Comparison of ENCODE assay signal across 22 cellular contexts in genomic region chr1:212326541-212326940, GRCh38. TPM values are rescaled to one million over a fixed set of nuclear protein-coding genes. Genes with fewer than 3 reads are reported as not detected.
A peak's percentile ranks its signal among the peaks of the same experiment; 100 is the strongest.
DNase-seq lines count a peak whose midpoint lies in the region; ATAC-seq, FAIRE-seq and TF ChIP-seq lines count a peak whose summit lies in the region.
"Had no signal": no experiment of that assay in that cellular context is flagged by ENCODE, and none has a peak within 500 bp of the region (broad histone marks: within the 10 kb centered on the region; RNA-seq: fewer than 3 reads in every experiment).

No MANE protein-coding gene starts in this region.

- H3K4me1 ChIP-seq in liver (ENCODE audit: control insufficient read depth in 4 of 4, insufficient read depth in 4 of 4, low read length in 3 of 4) (peaks cover 0 to 6% (median 4%) of the 10 kb centered on the region in 4 donors), HepG2 (ENCODE audit: insufficient read depth, low read length) (no peaks in the 10 kb centered on the region), neutrophil (ENCODE audit: control insufficient read depth in 1 of 2, insufficient read depth in 1 of 2, low read depth in 1 of 2, low read length in 1 of 2) (no peaks in the 10 kb centered on the region), small intestine (ENCODE audit: control insufficient read depth in 2 of 2, insufficient read depth in 1 of 2, low read depth in 1 of 2, low read length in 1 of 2) (no peaks in the 10 kb centered on the region), H9 (ENCODE audit: insufficient read depth, low read length) (no peaks in the 10 kb centered on the region)
- H3K4me1 ChIP-seq in naive thymus-derived CD4-positive, alpha-beta T cell (ENCODE audit: control insufficient read depth in 2 of 2, insufficient read depth in 2 of 2, low read length in 2 of 2) = peaks cover 0 to 19% of the 10 kb centered on the region in 2 donors
- H3K4me1 ChIP-seq: A549; BLaER1 treated with 17β-estradiol and CSF1 and Interleukin-3, amounts not matched to agents 10 nM and 100 nM; Caco-2 had no signal

- no peak overlapping the region for H4K8ac ChIP-seq in H9 (replicated peaks; ENCODE audit: insufficient read length, low read depth, low read length)

- no peak overlapping the region for H2AK5ac ChIP-seq in H9 (ENCODE audit: insufficient read length, low read length)

- no peak overlapping the region for H4K5ac ChIP-seq in H9 (ENCODE audit: insufficient read length, low read depth, low read length)

- H3K14ac ChIP-seq in H9 (ENCODE audit: insufficient read depth, low read length) = no peak overlapping the region

- TF ChIP-seq RAD21 in liver (IDR thresholded peaks at IDR 0.05) = no peak
- TF ChIP-seq RAD21 in HepG2 (CRISPR knock-in tag; IDR thresholded peaks at IDR 0.05) = no peak

- H3K27me3 ChIP-seq in liver (ENCODE audit: control insufficient read depth in 4 of 4, insufficient read depth in 4 of 4, low read length in 3 of 4) = no peaks in the 10 kb centered on the region
- H3K27me3 ChIP-seq in HepG2 (ENCODE audit: control insufficient read depth in 1 of 2, insufficient read depth in 2 of 2, low read length in 2 of 2) = no peaks in the 10 kb centered on the region
- no peaks in the 10 kb centered on the region for H3K27me3 ChIP-seq in neutrophil
- H3K27me3 ChIP-seq in small intestine (ENCODE audit: control insufficient read depth in 2 of 2, insufficient read depth in 2 of 2, low read length in 2 of 2) = no peaks in the 10 kb centered on the region
- no peaks in the 10 kb centered on the region for H3K27me3 ChIP-seq in naive thymus-derived CD4-positive, alpha-beta T cell (ENCODE audit: control insufficient read depth in 2 of 2, insufficient read depth in 2 of 2, low read length in 2 of 2)
- H3K27me3 ChIP-seq in H9 (ENCODE audit: insufficient read depth, low read length) = no peaks in the 10 kb centered on the region
- H3K27me3 ChIP-seq: BLaER1 treated with 17β-estradiol and CSF1 and Interleukin-3, amounts not matched to agents 10 nM and 100 nM had no signal

- WGBS in liver = 68% methylated on average over 3 of the region's 3 CpGs
- 86% methylated on average over 3 of the region's 3 CpGs for WGBS in HepG2 (ENCODE audit: low lambda C conversion rate)
- 66 to 96% (median 82%) methylated on average over 3 of the region's 3 CpGs for WGBS in small intestine, 3 donors
- WGBS in H9 (ENCODE audit: extremely low coverage, insufficient read length, low lambda C conversion rate) = no CpG with 5 or more reads among the region's 3 CpGs

- no peak overlapping the region for H3K56ac ChIP-seq in H9 (ENCODE audit: insufficient read length, low read depth, low read length)

- H4K20me1 ChIP-seq in HepG2 (ENCODE audit: insufficient read depth, low read length) (peaks cover 22% of the 10 kb centered on the region), H9 (ENCODE audit: control insufficient read depth, insufficient read depth, insufficient read length) (no peaks in the 10 kb centered on the region)

- H3K9me3 ChIP-seq in liver (ENCODE audit: control insufficient read depth in 4 of 4, low read length in 3 of 4) = no peaks in the 10 kb centered on the region
- H3K9me3 ChIP-seq in HepG2 (ENCODE audit: low read length) = no peaks in the 10 kb centered on the region
- H3K9me3 ChIP-seq in neutrophil = no peaks in the 10 kb centered on the region
- H3K9me3 ChIP-seq in small intestine (ENCODE audit: control insufficient read depth, low read depth) = no peaks in the 10 kb centered on the region
- no peaks in the 10 kb centered on the region for H3K9me3 ChIP-seq in naive thymus-derived CD4-positive, alpha-beta T cell (ENCODE audit: control insufficient read depth in 2 of 3, low read length in 3 of 3)
- H3K9me3 ChIP-seq in H9 (ENCODE audit: control insufficient read depth, low read depth, low read length) = no peaks in the 10 kb centered on the region
- H3K9me3 ChIP-seq: A549, Caco-2 had no signal

- peaks cover 0 to 25% (median 18%) of the 10 kb centered on the region in 5 donors for H3K36me3 Mint-ChIP-seq in naive thymus-derived CD4-positive, alpha-beta T cell
- H3K36me3 Mint-ChIP-seq in H9 (ENCODE audit: insufficient read depth in 1 of 3, low read depth in 3 of 3) (peaks cover 0 to 5% (median 4%) of the 10 kb centered on the region in 3 experiments; a peak in 4 of 7 replicates), HFFc6 (ENCODE audit: low read depth) (no peaks in the 10 kb centered on the region)

- CTCF ChIA-PET in HepG2 (lab: Yijun Ruan, JAX; ENCODE audit: low intra/inter-chr PET ratio, low total read pairs) = no interaction called here
- CTCF ChIA-PET in naive thymus-derived CD4-positive, alpha-beta T cell (lab: Charles Lee) = no interaction called here

- H2BK5ac ChIP-seq in H9 (ENCODE audit: insufficient read length, low read length) = no peak overlapping the region

- no peak overlapping the region for H3K18ac ChIP-seq in H9 (ENCODE audit: insufficient read length, low read depth, low read length)

- FAIRE-seq in HepG2 (lab: Jason Lieb, UNC) (no peak), small intestine (lab: Jason Lieb, UNC) (no peak)
- FAIRE-seq: A549, GM12891, GM19239 had no signal

- no peak overlapping the region for H3T11ph ChIP-seq in H9 (ENCODE audit: low read length)

- peaks cover 0 to 2% (median 0%) of the 10 kb centered on the region in 4 donors for H3K36me3 ChIP-seq in liver (ENCODE audit: control insufficient read depth in 4 of 4, insufficient read depth in 3 of 4, low read depth in 1 of 4, low read length in 3 of 4)
- H3K36me3 ChIP-seq in HepG2 (replicated peaks in 1 of 2; ENCODE audit: control insufficient read depth in 1 of 2, insufficient read depth in 2 of 2, low read length in 2 of 2) = peaks cover 0 to 9% of the 10 kb centered on the region in 2 experiments; a peak in 2 of 5 replicates
- peaks cover 20% of the 10 kb centered on the region for H3K36me3 ChIP-seq in neutrophil
- H3K36me3 ChIP-seq in small intestine (ENCODE audit: control insufficient read depth in 2 of 2, insufficient read depth in 2 of 2, low read length in 2 of 2) = peaks cover 0 to 3% of the 10 kb centered on the region in 2 donors
- H3K36me3 ChIP-seq in naive thymus-derived CD4-positive, alpha-beta T cell (ENCODE audit: control insufficient read depth in 2 of 3, insufficient read depth in 3 of 3, low read length in 3 of 3) = peaks cover 0 to 2% (median 0%) of the 10 kb centered on the region in 3 experiments

- H3K23me2 ChIP-seq in H9 (ENCODE audit: insufficient read length, low read depth, low read length, poor library complexity, severe bottlenecking) = no peaks in the 10 kb centered on the region

- POLR2A ChIA-PET in HepG2 (lab: Yijun Ruan, JAX) = no interaction called here
- POLR2A ChIA-PET in naive thymus-derived CD4-positive, alpha-beta T cell (lab: Charles Lee) = no interaction called here

- no peak overlapping the region for H2BK12ac ChIP-seq in H9 (ENCODE audit: insufficient read length, low read depth, low read length)

- BruUV-seq in HepG2 (replicated peaks; lab: Mats Ljungman, UMichigan) = no TSS peak

- in situ Hi-C loops in HepG2 (cut with HindIII; ENCODE audit: extremely low pct_ligation_motif_present, low pct_unique_long_range_greater_than_20kb) = no loop called here

- peaks cover 16 to 66% (median 51%) of the 10 kb centered on the region in 7 donors for H3K4me1 Mint-ChIP-seq in naive thymus-derived CD4-positive, alpha-beta T cell
- H3K4me1 Mint-ChIP-seq in H9 (no peaks in the 10 kb centered on the region), HFFc6 (ENCODE audit: low read depth) (no peaks in the 10 kb centered on the region)

- no peak for DNase-seq in HepG2 (ENCODE audit: low spot score)
- DNase-seq in left lobe of liver (ENCODE audit: low spot score) = no peak
- DNase-seq in small intestine = peak; percentile 37
- DNase-seq in naive thymus-derived CD4-positive, alpha-beta T cell = no peak
- no peak for DNase-seq in H9
- DNase-seq in HFFc6 = no peak
- DNase-seq: AML-193; Caco-2; Calu3; CD4-positive, alpha-beta T cell; CD8-positive, alpha-beta T cell; DMS79 treated with DMSO at 0.1 percent for 48 hours; GF-D8 had no signal

- TF ChIP-seq EP300 in HepG2 (IDR thresholded peaks at IDR 0.05; ENCODE audit: low read depth in 2 of 2, low read length in 2 of 2) (no peak), HepG2 (CRISPR knock-in tag; IDR thresholded peaks at IDR 0.05; ENCODE audit: borderline replicate concordance) (no peak)

- intact Hi-C loops in HepG2 (cut with micrococcal nuclease; ENCODE audit: unreplicated experiment) = no loop called here
- intact Hi-C loops in naive thymus-derived CD4-positive, alpha-beta T cell (cut with micrococcal nuclease) = no loop called here

- H3K4me3 ChIP-seq in liver (ENCODE audit: low read depth in 1 of 3, low read length in 3 of 3) = no peak overlapping the region
- H3K4me3 ChIP-seq in HepG2 (replicated peaks in 1 of 3; ENCODE audit: insufficient read depth in 1 of 3, low read depth in 2 of 3, low read length in 3 of 3) = no peak overlapping the region
- no peak overlapping the region for H3K4me3 ChIP-seq in neutrophil (ENCODE audit: low read depth in 1 of 2, low read length in 1 of 2)
- no peak overlapping the region for H3K4me3 ChIP-seq in small intestine (ENCODE audit: low read depth in 1 of 2, low read length in 2 of 2)
- no peak overlapping the region for H3K4me3 ChIP-seq in naive thymus-derived CD4-positive, alpha-beta T cell (ENCODE audit: low read length)
- H3K4me3 ChIP-seq: A549; BLaER1 treated with 17β-estradiol and CSF1 and Interleukin-3, amounts not matched to agents 10 nM and 100 nM had no signal

- no peak overlapping the region for H2AFZ ChIP-seq in HepG2 (ENCODE audit: low read length)
- no peak overlapping the region for H2AFZ ChIP-seq in H9 (ENCODE audit: low read length)

- H3K4ac ChIP-seq in H9 (ENCODE audit: low read depth, low read length) = no peak overlapping the region

- peak overlapping the region in 1 of 9 donors; percentile 14 for H3K27ac Mint-ChIP-seq in naive thymus-derived CD4-positive, alpha-beta T cell
- H3K27ac Mint-ChIP-seq in H9 (no peak overlapping the region), HFFc6 (no peak overlapping the region)
- H3K27ac Mint-ChIP-seq: B cell; CD4-positive, alpha-beta T cell; CD8-positive, alpha-beta T cell had no signal

- H3K79me2 ChIP-seq in HepG2 (ENCODE audit: insufficient read depth, low read length) (peaks cover 13% of the 10 kb centered on the region), H9 (ENCODE audit: insufficient read depth, low read length) (no peaks in the 10 kb centered on the region)

- H3K27me3 Mint-ChIP-seq in naive thymus-derived CD4-positive, alpha-beta T cell = no peaks in the 10 kb centered on the region
- H3K27me3 Mint-ChIP-seq in H9 (ENCODE audit: low read depth) (no peaks in the 10 kb centered on the region), HFFc6 (ENCODE audit: insufficient read depth) (no peaks in the 10 kb centered on the region)
- H3K27me3 Mint-ChIP-seq: B cell; CD4-positive, alpha-beta T cell had no signal

- H3K9ac ChIP-seq in liver (ENCODE audit: low read depth in 1 of 2, low read length in 2 of 2) = no peak overlapping the region
- H3K9ac ChIP-seq in HepG2 (ENCODE audit: insufficient read depth, low read depth, low read length) = no peak overlapping the region
- no peak overlapping the region for H3K9ac ChIP-seq in H9 (ENCODE audit: extremely low read depth, insufficient read length, low read length)
- H3K9ac ChIP-seq: BLaER1 treated with 17β-estradiol and CSF1 and Interleukin-3, amounts not matched to agents 10 nM and 100 nM had no signal

- H3K4me2 ChIP-seq in HepG2 (ENCODE audit: low read depth, low read length) (no peak overlapping the region), H9 (ENCODE audit: insufficient read depth, insufficient read length, low read length) (no peak overlapping the region)
- H3K4me2 ChIP-seq: A549; BLaER1 treated with 17β-estradiol and CSF1 and Interleukin-3, amounts not matched to agents 10 nM and 100 nM had no signal

- H3K4me3 Mint-ChIP-seq in naive thymus-derived CD4-positive, alpha-beta T cell = no peak overlapping the region
- no peak overlapping the region for H3K4me3 Mint-ChIP-seq in H9
- no peak overlapping the region for H3K4me3 Mint-ChIP-seq in HFFc6
- H3K4me3 Mint-ChIP-seq: B cell; CD4-positive, alpha-beta T cell; CD8-positive, alpha-beta T cell had no signal

- no peak overlapping the region for H2BK20ac ChIP-seq in H9 (ENCODE audit: low read depth, low read length, poor library complexity, severe bottlenecking)

- H3K9me3 Mint-ChIP-seq in naive thymus-derived CD4-positive, alpha-beta T cell = no peaks in the 10 kb centered on the region
- H3K9me3 Mint-ChIP-seq in H9 (peaks cover 0 to 1% of the 10 kb centered on the region in 2 experiments; a peak in 2 of 5 replicates), HFFc6 (no peaks in the 10 kb centered on the region)
- H3K9me3 Mint-ChIP-seq: CD4-positive, alpha-beta T cell; CD8-positive, alpha-beta T cell had no signal

- H2BK120ac ChIP-seq in H9 (ENCODE audit: low read depth, low read length, poor library complexity, severe bottlenecking) = no peak overlapping the region

- H3K79me1 ChIP-seq in H9 (ENCODE audit: insufficient read depth, low read depth, low read length, poor library complexity, severe bottlenecking) = no peaks in the 10 kb centered on the region

- H2BK15ac ChIP-seq in H9 (ENCODE audit: low read depth, low read length) = no peak overlapping the region

- ATAC-seq in HepG2 (no peak), left lobe of liver (peak; percentile 67)
- ATAC-seq in naive thymus-derived CD4-positive, alpha-beta T cell = no peak
- ATAC-seq: A549; CD8-positive, alpha-beta T cell had no signal

- no peak overlapping the region for H3K27ac ChIP-seq in liver (ENCODE audit: low read depth in 1 of 2, low read length in 2 of 2)
- H3K27ac ChIP-seq in HepG2 (ENCODE audit: extremely low read length, insufficient read depth, low read length) = no peak overlapping the region
- H3K27ac ChIP-seq in neutrophil = peak overlapping the region; percentile 15
- no peak overlapping the region for H3K27ac ChIP-seq in small intestine (ENCODE audit: low read depth in 1 of 2, low read length in 1 of 2)
- H3K27ac ChIP-seq in naive thymus-derived CD4-positive, alpha-beta T cell (ENCODE audit: low read depth, low read length) = no peak overlapping the region
- H3K27ac ChIP-seq in H9 (ENCODE audit: insufficient read length, low read depth, low read length) = no peak overlapping the region
- H3K27ac ChIP-seq: 22Rv1; A549; BLaER1 treated with 17β-estradiol and CSF1 and Interleukin-3, amounts not matched to agents 10 nM and 100 nM; C4-2B had no signal

- no peak overlapping the region for H3K23ac ChIP-seq in H9 (ENCODE audit: insufficient read length, low read depth, low read length)

- H4K91ac ChIP-seq in H9 (ENCODE audit: insufficient read length, low read depth, low read length) = no peak overlapping the region

- no peak for TF ChIP-seq CTCF in liver (IDR thresholded peaks at IDR 0.05; ENCODE audit: low read depth, low read length, missing input control)
- no peak for TF ChIP-seq CTCF in HepG2 (CRISPR knock-in tag; IDR thresholded peaks at IDR 0.05)
- no peak for TF ChIP-seq CTCF in neutrophil (IDR thresholded peaks at IDR 0.05)
- TF ChIP-seq CTCF in H9 (conservative IDR thresholded peaks at IDR 0.05) = no peak
- TF ChIP-seq CTCF in HFFc6 (IDR thresholded peaks at IDR 0.05) = no peak

- TF ChIP-seq POLR2A in HepG2 (IDR thresholded peaks at IDR 0.05; ENCODE audit: insufficient read depth in 1 of 2, low read depth in 2 of 2, low read length in 2 of 2) = no peak

RNA-seq across cellular contexts. Expression of gene PPP2R5A, which starts 41.3 kb away (rescaled TPM):
- total RNA-seq in liver (10 to 100 TPM; 29.5 to 40.7 TPM), HepG2 (2016; rRNA removed; fragmentation: Illumina TruSeq; extraction: Trizol) (22.0 and 26.5 TPM in 2 replicates), left lobe of liver (37.6 TPM), H9 (2021) (22.0 and 22.2 TPM in 2 replicates)
- polyA plus RNA-seq in liver (10 to 100 TPM; 22.9 to 27.4 TPM), HepG2 (2011; rRNA removed) (27.5 and 31.4 TPM in 2 replicates), small intestine (10 to 100 TPM; 33.0 to 41.2 (median 40.1) TPM)
- 6.9 and 7.3 TPM in 2 replicates for total RNA-seq in HepG2 (2016; cell fraction: cytosol; rRNA removed; fragmentation: Illumina TruSeq; extraction: Trizol; ENCODE audit: low read depth)
- 21.8 and 25.0 TPM in 2 replicates for total RNA-seq in HepG2 (2016; cell fraction: insoluble cytoplasmic fraction; rRNA removed; fragmentation: Illumina TruSeq; extraction: Trizol)
- total RNA-seq in HepG2 (2016; cell fraction: membrane; rRNA removed; fragmentation: Illumina TruSeq; extraction: Trizol) = 22.7 and 24.3 TPM in 2 replicates
- 15.8 and 16.6 TPM in 2 replicates for total RNA-seq in HepG2 (2016; cell fraction: nucleus; rRNA removed; fragmentation: Illumina TruSeq; extraction: Trizol)
- polyA plus RNA-seq in HepG2 (2011; cell fraction: cytosol; rRNA removed) = 14.2 and 20.6 TPM in 2 replicates
- polyA plus RNA-seq in HepG2 (2011; cell fraction: nucleus; rRNA removed) = 13.4 and 15.4 TPM in 2 replicates
- polyA plus RNA-seq in HepG2 (2012) = 20.6 and 22.6 TPM in 2 replicates
- 5.8 and 6.4 TPM in 2 replicates for polyA plus RNA-seq in HepG2 (2016; cell fraction: cytosol; fragmentation: Illumina TruSeq; extraction: Trizol; ENCODE audit: low read depth)
- polyA plus RNA-seq in HepG2 (2016; cell fraction: insoluble cytoplasmic fraction; fragmentation: Illumina TruSeq; extraction: Trizol; ENCODE audit: low read depth) = 27.2 and 28.9 TPM in 2 replicates
- polyA plus RNA-seq in HepG2 (2016; cell fraction: membrane; fragmentation: Illumina TruSeq; extraction: Trizol; ENCODE audit: low read depth) = 18.6 and 19.6 TPM in 2 replicates
- 19.9 and 22.9 TPM in 2 replicates for polyA plus RNA-seq in HepG2 (2016; cell fraction: nucleus; fragmentation: Illumina TruSeq; extraction: Trizol; ENCODE audit: insufficient read depth, low read depth)
- 10.8 and 12.7 TPM in 2 replicates for polyA minus RNA-seq in HepG2 (2011; rRNA and poly(A)+ RNA removed; ENCODE audit: low replicate concordance)
- 16.4 and 21.3 TPM in 2 replicates for polyA minus RNA-seq in HepG2 (2011; cell fraction: cytosol; rRNA and poly(A)+ RNA removed)
- 21.4 and 23.7 TPM in 2 replicates for polyA minus RNA-seq in HepG2 (2011; cell fraction: nucleus; rRNA and poly(A)+ RNA removed)
- total RNA-seq in naive thymus-derived CD4-positive, alpha-beta T cell = 10 to 100 TPM; 38.5 to 52.7 (median 49.8) TPM
- polyA plus RNA-seq in naive thymus-derived CD4-positive, alpha-beta T cell = 10 to 100 TPM; 22.9 to 27.5 TPM
- 10 to 100 TPM; 15.2 to 19.5 (median 17.8) TPM for total RNA-seq in HFFc6 (2021; fragmentation: NEBNext Ultra II Directional; extraction: Animal tissue kit (Norgen Biotek cat#: 25700))
